ENCODE assay signal across 8 cellular contexts in genomic region chr11:35141538-35141937, GRCh38. TPM values are rescaled to one million over a fixed set of nuclear protein-coding genes. Genes with fewer than 3 reads are reported as not detected.
DNase-seq lines count a peak whose midpoint lies in the region; ATAC-seq and TF ChIP-seq lines count a peak whose summit lies in the region.

No MANE protein-coding gene starts in this region.

- peaks cover 0 to 11% (median 0%) of the 10 kb centered on the region in 3 donors for H3K27me3 ChIP-seq in skeletal muscle tissue (ENCODE audit: control insufficient read depth in 3 of 3, insufficient read depth in 3 of 3, low read length in 3 of 3)

- TF ChIP-seq CTCF in GM12875 (IDR thresholded peaks at IDR 0.05; ENCODE audit: borderline replicate concordance, insufficient read depth, low read depth, low read length) (0 out of 2 replicates have a peak, but pooled peaks have one; percentile 4), fibroblast of mammary gland (conservative IDR thresholded peaks at IDR 0.05; ENCODE audit: control insufficient read depth, insufficient read depth, low read depth, low read length) (no peak)

- peaks cover 26 to 54% (median 34%) of the 10 kb centered on the region in 3 donors for H3K4me1 ChIP-seq in skeletal muscle tissue (ENCODE audit: control insufficient read depth in 3 of 3, insufficient read depth in 3 of 3, low read length in 3 of 3)

- peak overlapping the region; percentile 98 for H3K4me3 ChIP-seq in GM12875 (ENCODE audit: low read depth, low read length)
- H3K4me3 ChIP-seq in fibroblast of mammary gland (ENCODE audit: control insufficient read depth, low read depth, low read length) = peak overlapping the region; percentile 100
- peak overlapping the region; percentile 85 to 90 (median 85) for H3K4me3 ChIP-seq in skeletal muscle tissue (ENCODE audit: low read length in 3 of 3)

- DNase-seq in UCSD-AML1 (lab: John Stamatoyannopoulos, UW; ENCODE audit: unreplicated experiment) = peak; percentile 71
- DNase-seq in fibroblast of mammary gland (ENCODE audit: low read depth) = no peak
- no peak for DNase-seq in 8988T
- no peak for DNase-seq in LoVo (ENCODE audit: low spot score)
- no peak for DNase-seq in H4 (ENCODE audit: low spot score)

- peak overlapping the region; percentile 92 for H3K27ac ChIP-seq in skeletal muscle tissue (ENCODE audit: low read depth, low read length)

- H3K9me3 ChIP-seq in skeletal muscle tissue (ENCODE audit: control insufficient read depth in 3 of 3, low read length in 3 of 3) = no peaks in the 10 kb centered on the region

- no peak for ATAC-seq in GM21529 (IDR thresholded peaks at IDR 0.05; ENCODE audit: unreplicated experiment)

- H3K36me3 ChIP-seq in skeletal muscle tissue (ENCODE audit: control insufficient read depth in 3 of 3, insufficient read depth in 3 of 3, low read length in 3 of 3) = no peaks in the 10 kb centered on the region

- peak overlapping the region in 2 of 3 donors; percentile 45 to 88 for H3K9ac ChIP-seq in skeletal muscle tissue (ENCODE audit: low read depth in 1 of 3, low read length in 3 of 3)

RNA-seq across cellular contexts. Expression of gene CD44, which starts 2.6 kb away (rescaled TPM):
- total RNA-seq in skeletal muscle tissue = 133 TPM
- 211 and 238 TPM in 2 replicates for total RNA-seq in H4 (2014; rRNA removed; shearing (Covaris generic))
